In the genomic region with DNA sequence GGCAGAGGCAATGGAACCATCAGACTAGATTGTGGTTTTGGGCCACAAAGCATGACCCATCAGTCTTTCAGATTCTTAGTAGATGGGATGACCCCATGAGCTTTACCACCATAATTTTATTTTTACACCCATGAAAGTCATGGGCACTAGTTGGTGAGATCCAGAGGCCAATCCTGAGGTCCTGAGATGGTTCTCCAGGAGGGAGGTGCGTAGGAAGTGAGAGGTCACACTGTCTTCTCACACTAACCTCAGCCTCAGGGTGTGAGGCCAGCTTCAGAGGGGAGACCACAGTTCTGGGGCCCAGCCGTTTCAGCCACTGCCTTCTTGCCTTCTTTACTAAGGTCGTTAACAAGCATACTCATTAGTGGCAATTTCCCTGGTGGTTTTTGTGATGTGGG, we compare ENCODE assay signal across 11 cellular contexts.
DNase-seq lines count a peak whose midpoint lies in the region; ATAC-seq and TF ChIP-seq lines count a peak whose summit lies in the region.
"Had no signal": no experiment of that assay in that cellular context is flagged by ENCODE, and none has a peak within 500 bp of the region (broad histone marks: within the 10 kb centered on the region; RNA-seq: fewer than 3 reads in every experiment).

No MANE protein-coding gene starts in this region.

- H3K27me3 Mint-ChIP-seq in chondrocyte (ENCODE audit: low read depth) = no peaks in the 10 kb centered on the region

- intact Hi-C loops in lower lobe of right lung (cut with DNase I) = no loop called here

- no peak overlapping the region for H3K9ac ChIP-seq in GM23248

- H3K4me2 ChIP-seq in GM23248 (ENCODE audit: unreplicated experiment) = no peak overlapping the region

- no peaks in the 10 kb centered on the region for H3K9me3 ChIP-seq in GM23248 (ENCODE audit: low read depth)
- no peaks in the 10 kb centered on the region for H3K9me3 ChIP-seq in lower lobe of right lung
- H3K9me3 ChIP-seq: gastrocnemius medialis, SJCRH30 had no signal

- H3K27ac ChIP-seq in GM23248 (no peak overlapping the region), lower lobe of right lung (no peak overlapping the region), coronary artery (no peak overlapping the region)
- H3K27ac ChIP-seq: gastrocnemius medialis, SJCRH30 had no signal

- no peak for DNase-seq in chondrocyte (ENCODE audit: low spot score)
- DNase-seq in GM23248 = no peak
- DNase-seq in lower lobe of right lung = no peak
- DNase-seq in C1 segment of cervical spinal cord (lab: John Stamatoyannopoulos, UW) = no peak
- no peak for DNase-seq in coronary artery (ENCODE audit: low spot score)
- DNase-seq: cerebellar nuclear complex, gastrocnemius medialis, SJCRH30 had no signal

- in situ Hi-C loops in GM23248 (cut with MboI) = no loop called here

- H3K36me3 ChIP-seq in GM23248 (ENCODE audit: low read depth) (no peaks in the 10 kb centered on the region), lower lobe of right lung (no peaks in the 10 kb centered on the region)
- H3K36me3 ChIP-seq: gastrocnemius medialis, SJCRH30 had no signal

- WGBS in GM23248 (ENCODE audit: low coverage in 1 of 2, low lambda C conversion rate in 2 of 2, missing lambda C conversion rate in 2 of 2), 2 experiments = 24 to 30% methylated on average over 3 of the region's 3 CpGs

- no peaks in the 10 kb centered on the region for H4K20me1 ChIP-seq in GM23248 (ENCODE audit: insufficient read depth)

- no peak overlapping the region for H3K4me3 ChIP-seq in GM23248
- H3K4me3 ChIP-seq in lower lobe of right lung = no peak overlapping the region
- H3K4me3 ChIP-seq in coronary artery = no peak overlapping the region
- H3K4me3 ChIP-seq: gastrocnemius medialis, SJCRH30 had no signal

- H3K79me2 ChIP-seq in GM23248 (ENCODE audit: insufficient read depth) = no peaks in the 10 kb centered on the region

- no peak for TF ChIP-seq CTCF in chondrocyte (IDR thresholded peaks at IDR 0.05)
- no peak for TF ChIP-seq CTCF in lower lobe of right lung (IDR thresholded peaks at IDR 0.05)
- no peak for TF ChIP-seq CTCF in coronary artery (IDR thresholded peaks at IDR 0.05)

- no peaks in the 10 kb centered on the region for H3K9me2 ChIP-seq in GM23248 (ENCODE audit: insufficient read depth)

- H3K27ac Mint-ChIP-seq in chondrocyte (ENCODE audit: unreplicated experiment) = peak overlapping the region; percentile 74

- ATAC-seq in GM18502 (IDR thresholded peaks at IDR 0.05; ENCODE audit: poor library complexity, unreplicated experiment) (peak; percentile 28), GM21515 (IDR thresholded peaks at IDR 0.05; ENCODE audit: unreplicated experiment) (peak; percentile 30), HG03460 (IDR thresholded peaks at IDR 0.05; ENCODE audit: unreplicated experiment) (peak; percentile 28), lower lobe of right lung (no peak)
- ATAC-seq: gastrocnemius medialis had no signal

- H3K4me3 Mint-ChIP-seq in chondrocyte (ENCODE audit: unreplicated experiment) = no peak overlapping the region

- no peaks in the 10 kb centered on the region for H3F3A ChIP-seq in GM23248 (ENCODE audit: insufficient read depth)

- H3K9me3 Mint-ChIP-seq in chondrocyte (ENCODE audit: low read depth) = peaks cover 6% of the 10 kb centered on the region

- H2AFZ ChIP-seq in GM23248 = no peak overlapping the region

- H3K27me3 ChIP-seq in GM23248 (replicated peaks; ENCODE audit: insufficient read depth) (no peaks in the 10 kb centered on the region; the same call in 1 of the 2 replicates), lower lobe of right lung (ENCODE audit: low read depth) (no peaks in the 10 kb centered on the region)
- H3K27me3 ChIP-seq: gastrocnemius medialis, SJCRH30 had no signal

- H3K4me1 ChIP-seq in GM23248 (ENCODE audit: insufficient read depth) (no peaks in the 10 kb centered on the region), lower lobe of right lung (no peaks in the 10 kb centered on the region)
- H3K4me1 ChIP-seq: gastrocnemius medialis, SJCRH30 had no signal

- peaks cover 2% of the 10 kb centered on the region for H3K36me3 Mint-ChIP-seq in chondrocyte (ENCODE audit: low read depth)

- peaks cover 6% of the 10 kb centered on the region for H3K4me1 Mint-ChIP-seq in chondrocyte (ENCODE audit: low read depth)

Comparison
In these comparisons a context has a peak if more than half of its experiments do, and no peak if none do; other contexts are left out.
1. ATAC-seq: peak in GM18502 (single experiment), GM21515 (single experiment) and HG03460 (single experiment); none in lower lobe of right lung (0 of 2).